Comparison of ENCODE assay signal across 10 cellular contexts in genomic region chr6:139841794-139842215, GRCh38.
DNase-seq lines count a peak whose midpoint lies in the region; ATAC-seq and TF ChIP-seq lines count a peak whose summit lies in the region.
"Had no signal": no experiment of that assay in that cellular context is flagged by ENCODE, and none has a peak within 500 bp of the region (broad histone marks: within the 10 kb centered on the region; RNA-seq: fewer than 3 reads in every experiment).

No MANE protein-coding gene starts in this region.

- no peaks in the 10 kb centered on the region for H3K36me3 Mint-ChIP-seq in mesothelial cell of epicardium

- H3K4me3 ChIP-seq in Karpas-422 (ENCODE audit: low read length) (peak overlapping the region; percentile 26), mucosa of rectum (ENCODE audit: low read length in 2 of 2) (peak overlapping the region in 1 of 2 donors; percentile 27), ascending aorta (no peak overlapping the region)

- H3K9me2 ChIP-seq in Karpas-422 (replicated peaks; ENCODE audit: insufficient read depth, low read length): no peaks in the 10 kb centered on the region

- H3K4me1 Mint-ChIP-seq in mesothelial cell of epicardium: peaks cover 9% of the 10 kb centered on the region
- H3K4me1 Mint-ChIP-seq: stimulated activated naive CD8-positive, alpha-beta T cell treated with anti-CD3 and anti-CD28 coated beads, Interleukin-15, amount 100 ng/mL, for 72 hours had no signal

- H3K27me3 Mint-ChIP-seq in mesothelial cell of epicardium (ENCODE audit: low read depth): no peaks in the 10 kb centered on the region
- H3K27me3 Mint-ChIP-seq: stimulated activated naive CD8-positive, alpha-beta T cell treated with anti-CD3 and anti-CD28 coated beads, Interleukin-15, amount 100 ng/mL, for 72 hours had no signal

- H4K20me1 ChIP-seq in Karpas-422 (ENCODE audit: insufficient read depth, low read depth, low read length): no peaks in the 10 kb centered on the region

- H3K9ac ChIP-seq in Karpas-422 (ENCODE audit: low read length) (peak overlapping the region; percentile 36), mucosa of rectum (ENCODE audit: low read depth in 1 of 2, low read length in 2 of 2) (no peak overlapping the region)

- ATAC-seq in GM18907 (IDR thresholded peaks at IDR 0.05; ENCODE audit: unreplicated experiment) (peak; percentile 89), HG02759 (IDR thresholded peaks at IDR 0.05; ENCODE audit: unreplicated experiment) (peak; percentile 89)
- ATAC-seq: stimulated activated naive CD8-positive, alpha-beta T cell treated with anti-CD3 and anti-CD28 coated beads, Interleukin-15, amount 100 ng/mL, for 72 hours had no signal

- no peak overlapping the region for H3K27ac Mint-ChIP-seq in mesothelial cell of epicardium
- H3K27ac Mint-ChIP-seq: stimulated activated naive CD8-positive, alpha-beta T cell treated with anti-CD3 and anti-CD28 coated beads, Interleukin-15, amount 100 ng/mL, for 72 hours had no signal

- TF ChIP-seq CTCF in mesothelial cell of epicardium (IDR thresholded peaks at IDR 0.05; ENCODE audit: unreplicated experiment): no peak
- no peak for TF ChIP-seq CTCF in ascending aorta (IDR thresholded peaks at IDR 0.05)

- H3K9me3 ChIP-seq in Karpas-422 (ENCODE audit: low read length): no peaks in the 10 kb centered on the region
- H3K9me3 ChIP-seq in mucosa of rectum (ENCODE audit: control insufficient read depth in 2 of 2, low read length in 2 of 2): no peaks in the 10 kb centered on the region
- H3K9me3 ChIP-seq in ascending aorta: no peaks in the 10 kb centered on the region

- H3K9me3 Mint-ChIP-seq in mesothelial cell of epicardium: peaks cover 30% of the 10 kb centered on the region

- DNase-seq in Karpas-422: peak; percentile 93
- DNase-seq in GM19240 (ENCODE audit: insufficient read length, low spot score): no peak
- no peak for DNase-seq in mesothelial cell of epicardium (ENCODE audit: low spot score in 2 of 2, unreplicated experiment in 2 of 2)
- DNase-seq in NCI-H2029 (lab: John Stamatoyannopoulos, UW): no peak
- no peak for DNase-seq in ascending aorta (ENCODE audit: low spot score in 2 of 2)
- DNase-seq: stimulated activated naive CD8-positive, alpha-beta T cell treated with anti-CD3 and anti-CD28 coated beads, Interleukin-15, amount 100 ng/mL, for 72 hours had no signal

- no peak overlapping the region for H3K4me3 Mint-ChIP-seq in mesothelial cell of epicardium
- H3K4me3 Mint-ChIP-seq: stimulated activated naive CD8-positive, alpha-beta T cell treated with anti-CD3 and anti-CD28 coated beads, Interleukin-15, amount 100 ng/mL, for 72 hours had no signal

- H3K4me2 ChIP-seq in Karpas-422 (ENCODE audit: low read depth, low read length, poor library complexity, severe bottlenecking): peak overlapping the region; percentile 62

- peaks cover 37% of the 10 kb centered on the region for H3K4me1 ChIP-seq in Karpas-422 (ENCODE audit: low read length)
- peaks cover 8 to 18% of the 10 kb centered on the region in 2 donors for H3K4me1 ChIP-seq in mucosa of rectum (ENCODE audit: control insufficient read depth in 2 of 2, insufficient read depth in 2 of 2, low read length in 2 of 2)
- no peaks in the 10 kb centered on the region for H3K4me1 ChIP-seq in ascending aorta

- H3K36me3 ChIP-seq in Karpas-422 (ENCODE audit: insufficient read depth, low read length) (no peaks in the 10 kb centered on the region), mucosa of rectum (ENCODE audit: control insufficient read depth in 2 of 2, insufficient read depth in 2 of 2, low read length in 2 of 2) (no peaks in the 10 kb centered on the region), ascending aorta (no peaks in the 10 kb centered on the region)

- no peaks in the 10 kb centered on the region for H3K27me3 ChIP-seq in Karpas-422 (ENCODE audit: low read length)
- no peaks in the 10 kb centered on the region for H3K27me3 ChIP-seq in mucosa of rectum (ENCODE audit: control insufficient read depth in 2 of 2, insufficient read depth in 2 of 2, low read length in 2 of 2)
- no peaks in the 10 kb centered on the region for H3K27me3 ChIP-seq in ascending aorta

- H3K79me2 ChIP-seq in Karpas-422 (ENCODE audit: low read length): no peaks in the 10 kb centered on the region

- H2AFZ ChIP-seq in Karpas-422 (ENCODE audit: low read length): peak overlapping the region; percentile 22

- H3K27ac ChIP-seq in Karpas-422 (ENCODE audit: low read length) (peak overlapping the region; percentile 90), mucosa of rectum (ENCODE audit: low read depth in 2 of 2, low read length in 2 of 2) (peak overlapping the region; percentile 41 to 44), ascending aorta (no peak overlapping the region)
- H3K27ac ChIP-seq: VCaP had no signal

- intact Hi-C loops in ascending aorta (cut with DNase I): no loop called here

Comparison
In these comparisons a context has a peak if more than half of its experiments do, and no peak if none do; other contexts are left out.
1. H3K27ac ChIP-seq: peak in Karpas-422 (single experiment) and mucosa of rectum (2 of 2); none in ascending aorta (0 of 2).